Comparison of ENCODE assay signal across 15 cellular contexts in genomic region chr1:183239793-183240625, GRCh38. TPM values are rescaled to one million over a fixed set of nuclear protein-coding genes. Genes with fewer than 3 reads are reported as not detected.
DNase-seq lines count a peak whose midpoint lies in the region; ATAC-seq and TF ChIP-seq lines count a peak whose summit lies in the region.
"Had no signal": no experiment of that assay in that cellular context is flagged by ENCODE, and none has a peak within 500 bp of the region (broad histone marks: within the 10 kb centered on the region; RNA-seq: fewer than 3 reads in every experiment).

No MANE protein-coding gene starts in this region.

- no peak for TF ChIP-seq POLR2A in thyroid gland (IDR thresholded peaks at IDR 0.05)

- DNase-seq in NCI-H446 treated with DMSO at 0.1 percent for 48 hours (lab: John Stamatoyannopoulos, UW) = peak; percentile 92
- peak; percentile 86 for DNase-seq in cerebellum (ENCODE audit: low spot score)
- DNase-seq in right cardiac atrium = peak; percentile 66 to 79 (median 72)
- DNase-seq in thyroid gland = no peak
- no peak for DNase-seq in SHP77 treated with DMSO at 0.1 percent for 48 hours (lab: John Stamatoyannopoulos, UW)
- DNase-seq in CD4-positive, alpha-beta T cell = no peak
- DNase-seq: activated T-cell treated with anti-CD3 and anti-CD28 coated beads for 4 hours; DMS153; effector memory CD8-positive, alpha-beta T cell; NCI-H2081 had no signal

- TF ChIP-seq CTCF in thyroid gland (IDR thresholded peaks at IDR 0.05) = no peak
- TF ChIP-seq CTCF in CD4-positive, alpha-beta T cell (IDR thresholded peaks at IDR 0.05) = no peak

- H3K4me1 ChIP-seq in right cardiac atrium (ENCODE audit: control insufficient read depth, insufficient read depth, low read length) (peaks cover 8% of the 10 kb centered on the region), thyroid gland (peaks cover 6 to 11% of the 10 kb centered on the region in 2 donors)

- H3K36me3 ChIP-seq in thyroid gland = no peaks in the 10 kb centered on the region
- H3K36me3 ChIP-seq: cardiac muscle cell had no signal

- CTCF ChIA-PET in CD4-positive, alpha-beta T cell (lab: Charles Lee) = no interaction called here

- H3K4me3 Mint-ChIP-seq in CD4-positive, alpha-beta T cell = no peak overlapping the region
- H3K4me3 Mint-ChIP-seq: activated naive CD8-positive, alpha-beta T cell; effector memory CD8-positive, alpha-beta T cell; memory B cell had no signal

- peak overlapping the region; percentile 75 for H3K27ac ChIP-seq in right cardiac atrium (ENCODE audit: low read length)
- H3K27ac ChIP-seq in thyroid gland = peak overlapping the region in 2 of 3 donors; percentile 31 to 46
- no peak overlapping the region for H3K27ac ChIP-seq in CD4-positive, alpha-beta T cell (ENCODE audit: low read depth, low read length)
- H3K27ac ChIP-seq: cardiac muscle cell had no signal

- no peaks in the 10 kb centered on the region for H3K9me3 Mint-ChIP-seq in CD4-positive, alpha-beta T cell
- H3K9me3 Mint-ChIP-seq: effector memory CD8-positive, alpha-beta T cell; memory B cell had no signal

- H3K27ac Mint-ChIP-seq in CD4-positive, alpha-beta T cell = no peak overlapping the region
- H3K27ac Mint-ChIP-seq: activated naive CD8-positive, alpha-beta T cell; effector memory CD8-positive, alpha-beta T cell; memory B cell had no signal

- POLR2A ChIA-PET in CD4-positive, alpha-beta T cell (lab: Charles Lee) = interaction anchor here (0.6 kb wide), 1 partner anchor 162 kb away, joined by 3 read pairs; no protein-coding TSS in a partner anchor

- H3K4me3 ChIP-seq in right cardiac atrium (ENCODE audit: low read length) (no peak overlapping the region), thyroid gland (replicated peaks in 1 of 3) (no peak overlapping the region)
- H3K4me3 ChIP-seq: cardiac muscle cell had no signal

- intact Hi-C loops in right cardiac atrium (cut with DNase I) (no loop called here), thyroid gland (cut with DNase I) (loop anchor here (10.0 kb wide), 1 partner anchor 55 kb away; the partner anchor contains the start of gene LAMC2)
- intact Hi-C loops in CD4-positive, alpha-beta T cell (cut with DNase I, micrococcal nuclease) = no loop called here

- no peaks in the 10 kb centered on the region for H3K36me3 Mint-ChIP-seq in CD4-positive, alpha-beta T cell (ENCODE audit: low read depth)
- H3K36me3 Mint-ChIP-seq: activated naive CD8-positive, alpha-beta T cell had no signal

- H3K27me3 Mint-ChIP-seq in CD4-positive, alpha-beta T cell = no peaks in the 10 kb centered on the region

- H3K9me3 ChIP-seq in right cardiac atrium (ENCODE audit: control insufficient read depth, low read length) (no peaks in the 10 kb centered on the region), thyroid gland (no peaks in the 10 kb centered on the region)
- no peaks in the 10 kb centered on the region for H3K9me3 ChIP-seq in CD4-positive, alpha-beta T cell (ENCODE audit: control insufficient read depth, low read length)

- H3K27me3 ChIP-seq in right cardiac atrium (ENCODE audit: control insufficient read depth, insufficient read depth) (no peaks in the 10 kb centered on the region), thyroid gland (no peaks in the 10 kb centered on the region)
- H3K27me3 ChIP-seq in CD4-positive, alpha-beta T cell (ENCODE audit: control insufficient read depth, insufficient read depth, low read length) = peaks cover 3% of the 10 kb centered on the region
- H3K27me3 ChIP-seq: cardiac muscle cell had no signal

- H3K4me1 Mint-ChIP-seq in CD4-positive, alpha-beta T cell (ENCODE audit: low read depth) = no peaks in the 10 kb centered on the region
- H3K4me1 Mint-ChIP-seq: memory B cell had no signal

- WGBS in right cardiac atrium = 62% methylated on average over 10 of the region's 10 CpGs
- WGBS in thyroid gland, 2 donors = 80 to 82% methylated on average over 10 of the region's 10 CpGs

- peak; percentile 51 to 63 for ATAC-seq in right cardiac atrium
- ATAC-seq in GM21529 (IDR thresholded peaks at IDR 0.05; ENCODE audit: unreplicated experiment) = no peak
- ATAC-seq in HG03135 (IDR thresholded peaks at IDR 0.05; ENCODE audit: unreplicated experiment) = no peak
- no peak for ATAC-seq in CD4-positive, alpha-beta T cell (ENCODE audit: poor library complexity)
- ATAC-seq: effector memory CD8-positive, alpha-beta T cell had no signal

RNA-seq across cellular contexts. Expression of gene LAMC2, which starts 53.9 kb away (rescaled TPM):
- 2.4 TPM for total RNA-seq in cerebellum
- 1 to 10 TPM in 3 of 4 donors, under 1 TPM in 1; 0.99 to 3.0 (median 1.4) TPM for total RNA-seq in right cardiac atrium
- 0.70 TPM for polyA plus RNA-seq in right cardiac atrium
- total RNA-seq in thyroid gland = 10 to 100 TPM; 24.3 to 53.4 (median 27.9) TPM
- total RNA-seq in CD4-positive, alpha-beta T cell = not detected

Comparison
In these comparisons a context has a peak if more than half of its experiments do, and no peak if none do; other contexts are left out.
1. DNase-seq: peak in NCI-H446 treated with DMSO at 0.1 percent for 48 hours (single experiment), cerebellum (single experiment) and right cardiac atrium (3 of 3); none in thyroid gland (0 of 2), SHP77 treated with DMSO at 0.1 percent for 48 hours (single experiment) and CD4-positive, alpha-beta T cell (0 of 10).
2. ATAC-seq: peak in right cardiac atrium (2 of 2); none in GM21529 (single experiment), HG03135 (single experiment) and CD4-positive, alpha-beta T cell (single experiment).